ENCODE assay signal across 4 cellular contexts in genomic region chr2:4475618-4476017, GRCh38.
"Had no signal": no experiment of that assay in that cellular context is flagged by ENCODE, and none has a peak within 500 bp of the region (broad histone marks: within the 10 kb centered on the region; RNA-seq: fewer than 3 reads in every experiment).

No MANE protein-coding gene starts in this region.

- H3K4me2 ChIP-seq: KMS-11 had no signal

- H3K4me3 ChIP-seq: K562 had no signal

- ATAC-seq: HepG2, K562 had no signal

- H3K27ac ChIP-seq: HL-60, KMS-11 had no signal

- H3K9ac ChIP-seq: KMS-11 had no signal
